In genomic region chr18:48944634-48945033, GRCh38 we compare ENCODE assay signal across 12 cellular contexts. TPM values are rescaled to one million over a fixed set of nuclear protein-coding genes. Genes with fewer than 3 reads are reported as not detected.
DNase-seq lines count a peak whose midpoint lies in the region; ATAC-seq, FAIRE-seq and TF ChIP-seq lines count a peak whose summit lies in the region.
"Had no signal": no experiment of that assay in that cellular context is flagged by ENCODE, and none has a peak within 500 bp of the region (broad histone marks: within the 10 kb centered on the region; RNA-seq: fewer than 3 reads in every experiment).

No MANE protein-coding gene starts in this region.

- no peak for ATAC-seq in activated CD8-positive, alpha-beta T cell treated with anti-CD3 and anti-CD28 coated beads, Interleukin-2, amount 10 ng/mL, durations not matched to agents 7 days and 5 days
- ATAC-seq in activated CD8-positive, alpha-beta T cell treated with anti-CD3 and anti-CD28 coated beads for 36 hours, result no peak
- no peak for ATAC-seq in activated T-helper 17 cell treated with anti-CD3 and anti-CD28 coated beads, Interleukin-2, amount 50 U/mL, for 72 hours (replicated peaks)
- ATAC-seq in HepG2 (no peak), GM21526 (IDR thresholded peaks at IDR 0.05; ENCODE audit: low FRiP score, unreplicated experiment) (no peak)

- H3K9me3 ChIP-seq in HepG2 (ENCODE audit: low read length) (no peaks in the 10 kb centered on the region), subcutaneous abdominal adipose tissue (ENCODE audit: control insufficient read depth in 5 of 5, low read length in 5 of 5) (no peaks in the 10 kb centered on the region)
- H3K9me3 ChIP-seq: spleen had no signal

- TF ChIP-seq EP300 in HepG2 (IDR thresholded peaks at IDR 0.05; ENCODE audit: low read depth in 2 of 2, low read length in 2 of 2) (no peak), HepG2 (CRISPR knock-in tag; IDR thresholded peaks at IDR 0.05; ENCODE audit: borderline replicate concordance) (no peak)

- H3K27ac ChIP-seq in HepG2 (ENCODE audit: extremely low read length, insufficient read depth, low read length), result peak overlapping the region; percentile 74
- peak overlapping the region; percentile 70 for H3K27ac ChIP-seq in subcutaneous abdominal adipose tissue (ENCODE audit: low read depth, low read length)
- H3K27ac ChIP-seq in caudate nucleus (ENCODE audit: low read depth, low read length), result no peak overlapping the region

- TF ChIP-seq RAD21 in HepG2 (CRISPR knock-in tag; IDR thresholded peaks at IDR 0.05), result no peak

- FAIRE-seq in HepG2 (lab: Jason Lieb, UNC), result no peak
- FAIRE-seq: colon, HTR-8/SVneo had no signal

- H3K9ac ChIP-seq in HepG2 (ENCODE audit: insufficient read depth, low read depth, low read length) (peak overlapping the region; percentile 49; the same call in 1 of the 2 replicates), subcutaneous abdominal adipose tissue (ENCODE audit: low read length in 5 of 5) (peak overlapping the region in 1 of 5 donors; percentile 21)

- no peak for DNase-seq in activated CD8-positive, alpha-beta T cell treated with anti-CD3 and anti-CD28 coated beads, Interleukin-2, amount 10 ng/mL, durations not matched to agents 7 days and 5 days
- DNase-seq in activated CD8-positive, alpha-beta T cell treated with anti-CD3 and anti-CD28 coated beads for 36 hours, result no peak
- DNase-seq in HepG2 (ENCODE audit: low spot score) (no peak), caudate nucleus (lab: John Stamatoyannopoulos, UW) (no peak), NCI-H1694 (lab: John Stamatoyannopoulos, UW) (no peak)
- DNase-seq: NCI-H526, spleen had no signal

- peaks cover 66% of the 10 kb centered on the region for H4K20me1 ChIP-seq in HepG2 (ENCODE audit: insufficient read depth, low read length)

- CTCF ChIA-PET in activated CD8-positive, alpha-beta T cell treated with anti-CD3 and anti-CD28 coated beads, Interleukin-2, amount 10 ng/mL, durations not matched to agents 7 days and 5 days (lab: Charles Lee), result interaction anchor here (1.2 kb wide), 1 partner anchor 17 kb away, joined by 4 read pairs; no protein-coding TSS in a partner anchor
- CTCF ChIA-PET in activated CD8-positive, alpha-beta T cell treated with anti-CD3 and anti-CD28 coated beads for 36 hours (lab: Charles Lee), result interaction anchor here (1.0 kb wide), 1 partner anchor 167 kb away, joined by 3 read pairs; no protein-coding TSS in a partner anchor
- CTCF ChIA-PET in HepG2 (lab: Yijun Ruan, JAX; ENCODE audit: low intra/inter-chr PET ratio, low total read pairs), result no interaction called here

- no peaks in the 10 kb centered on the region for H3K9me3 Mint-ChIP-seq in activated CD8-positive, alpha-beta T cell treated with anti-CD3 and anti-CD28 coated beads, Interleukin-2, amount 10 ng/mL, durations not matched to agents 7 days and 5 days (ENCODE audit: insufficient read depth)
- no peaks in the 10 kb centered on the region for H3K9me3 Mint-ChIP-seq in activated CD8-positive, alpha-beta T cell treated with anti-CD3 and anti-CD28 coated beads for 36 hours
- no peaks in the 10 kb centered on the region for H3K9me3 Mint-ChIP-seq in activated T-helper 17 cell treated with anti-CD3 and anti-CD28 coated beads, Interleukin-2, amount 50 U/mL, for 72 hours

- POLR2A ChIA-PET in activated CD8-positive, alpha-beta T cell treated with anti-CD3 and anti-CD28 coated beads, Interleukin-2, amount 10 ng/mL, durations not matched to agents 7 days and 5 days (lab: Charles Lee), result interaction anchor here (1.2 kb wide), 2 partner anchors 16 to 35 kb away, joined by 4 to 5 read pairs; no protein-coding TSS in a partner anchor
- POLR2A ChIA-PET in activated CD8-positive, alpha-beta T cell treated with anti-CD3 and anti-CD28 coated beads for 36 hours (lab: Charles Lee), result interaction anchor here (0.6 to 2.0 kb wide), 3 partner anchors 12 to 23 kb away, joined by 4 to 7 read pairs (median 4); no protein-coding TSS in a partner anchor
- POLR2A ChIA-PET in HepG2 (lab: Yijun Ruan, JAX), result interaction anchor here (0.9 to 6.3 kb wide), 3 partner anchors 14 to 46 kb away, joined by 4 to 79 read pairs (median 4); no protein-coding TSS in a partner anchor

- in situ Hi-C loops in HepG2 (cut with HindIII; ENCODE audit: extremely low pct_ligation_motif_present, low pct_unique_long_range_greater_than_20kb), result loop anchor here (5.0 kb wide), 1 partner anchor 47 kb away; no protein-coding TSS in a partner anchor

- H3K4me1 ChIP-seq in HepG2 (ENCODE audit: insufficient read depth, low read length) (peaks cover 80% of the 10 kb centered on the region), subcutaneous abdominal adipose tissue (ENCODE audit: control insufficient read depth in 5 of 5, insufficient read depth in 5 of 5, low read length in 5 of 5) (peaks cover 14 to 97% (median 94%) of the 10 kb centered on the region in 5 donors)

- H3K36me3 ChIP-seq in HepG2 (replicated peaks in 1 of 2; ENCODE audit: control insufficient read depth in 1 of 2, insufficient read depth in 2 of 2, low read length in 2 of 2), result peaks cover 6 to 24% of the 10 kb centered on the region in 2 experiments
- peaks cover 0 to 37% (median 17%) of the 10 kb centered on the region in 5 donors for H3K36me3 ChIP-seq in subcutaneous abdominal adipose tissue (ENCODE audit: control insufficient read depth in 5 of 5, insufficient read depth in 5 of 5, low read length in 5 of 5)

- BruUV-seq in HepG2 (replicated peaks; lab: Mats Ljungman, UMichigan), result no TSS peak

- H3K79me2 ChIP-seq in HepG2 (ENCODE audit: insufficient read depth, low read length), result peaks cover 97% of the 10 kb centered on the region

- no peak for TF ChIP-seq CTCF in activated CD8-positive, alpha-beta T cell treated with anti-CD3 and anti-CD28 coated beads for 36 hours (IDR thresholded peaks at IDR 0.05)
- TF ChIP-seq CTCF in HepG2 (CRISPR knock-in tag; IDR thresholded peaks at IDR 0.05), result no peak

- peaks cover 86% of the 10 kb centered on the region for H3K4me1 Mint-ChIP-seq in activated CD8-positive, alpha-beta T cell treated with anti-CD3 and anti-CD28 coated beads, Interleukin-2, amount 10 ng/mL, durations not matched to agents 7 days and 5 days (ENCODE audit: low read depth)
- peaks cover 83% of the 10 kb centered on the region for H3K4me1 Mint-ChIP-seq in activated CD8-positive, alpha-beta T cell treated with anti-CD3 and anti-CD28 coated beads for 36 hours (ENCODE audit: low read depth)
- H3K4me1 Mint-ChIP-seq in activated T-helper 17 cell treated with anti-CD3 and anti-CD28 coated beads, Interleukin-2, amount 50 U/mL, for 72 hours, result peaks cover 64% of the 10 kb centered on the region

- no peaks in the 10 kb centered on the region; a peak in 1 of 5 replicates for H3K27me3 ChIP-seq in HepG2 (ENCODE audit: control insufficient read depth in 1 of 2, insufficient read depth in 2 of 2, low read length in 2 of 2)
- no peaks in the 10 kb centered on the region for H3K27me3 ChIP-seq in subcutaneous abdominal adipose tissue (ENCODE audit: control insufficient read depth in 5 of 5, insufficient read depth in 4 of 5, low read length in 5 of 5)

- H3K36me3 Mint-ChIP-seq in activated CD8-positive, alpha-beta T cell treated with anti-CD3 and anti-CD28 coated beads, Interleukin-2, amount 10 ng/mL, durations not matched to agents 7 days and 5 days (ENCODE audit: low read depth), result peaks cover 93% of the 10 kb centered on the region
- peaks cover 80% of the 10 kb centered on the region for H3K36me3 Mint-ChIP-seq in activated CD8-positive, alpha-beta T cell treated with anti-CD3 and anti-CD28 coated beads for 36 hours (ENCODE audit: low read depth)
- peaks cover 100% of the 10 kb centered on the region for H3K36me3 Mint-ChIP-seq in activated T-helper 17 cell treated with anti-CD3 and anti-CD28 coated beads, Interleukin-2, amount 50 U/mL, for 72 hours (ENCODE audit: low read depth)

- H3K27ac Mint-ChIP-seq in activated CD8-positive, alpha-beta T cell treated with anti-CD3 and anti-CD28 coated beads, Interleukin-2, amount 10 ng/mL, durations not matched to agents 7 days and 5 days, result peak overlapping the region; percentile 73
- H3K27ac Mint-ChIP-seq in activated CD8-positive, alpha-beta T cell treated with anti-CD3 and anti-CD28 coated beads for 36 hours, result no peak overlapping the region
- H3K27ac Mint-ChIP-seq in activated T-helper 17 cell treated with anti-CD3 and anti-CD28 coated beads, Interleukin-2, amount 50 U/mL, for 72 hours, result peak overlapping the region; percentile 47

- H3K4me3 ChIP-seq in HepG2 (replicated peaks in 1 of 3; ENCODE audit: insufficient read depth in 1 of 3, low read depth in 2 of 3, low read length in 3 of 3), result peak overlapping the region; percentile 34 to 91 (median 46); a peak in 5 of 6 replicates
- peak overlapping the region in 1 of 5 donors; percentile 32 for H3K4me3 ChIP-seq in subcutaneous abdominal adipose tissue (ENCODE audit: low read depth in 1 of 5, low read length in 5 of 5)

- TF ChIP-seq POLR2A in HepG2 (IDR thresholded peaks at IDR 0.05; ENCODE audit: insufficient read depth in 1 of 2, low read depth in 2 of 2, low read length in 2 of 2), result no peak

- H3K4me3 Mint-ChIP-seq in activated CD8-positive, alpha-beta T cell treated with anti-CD3 and anti-CD28 coated beads, Interleukin-2, amount 10 ng/mL, durations not matched to agents 7 days and 5 days, result peak overlapping the region; percentile 65
- H3K4me3 Mint-ChIP-seq in activated CD8-positive, alpha-beta T cell treated with anti-CD3 and anti-CD28 coated beads for 36 hours, result no peak overlapping the region
- H3K4me3 Mint-ChIP-seq in activated T-helper 17 cell treated with anti-CD3 and anti-CD28 coated beads, Interleukin-2, amount 50 U/mL, for 72 hours, result peak overlapping the region; percentile 99

- intact Hi-C loops in activated CD8-positive, alpha-beta T cell treated with anti-CD3 and anti-CD28 coated beads for 36 hours (cut with micrococcal nuclease), result loop anchor here (5.0 to 10.0 kb wide), 3 partner anchors 110 to 230 kb away; no protein-coding TSS in a partner anchor
- intact Hi-C loops in HepG2 (cut with micrococcal nuclease; ENCODE audit: unreplicated experiment), result loop anchor here (5.0 to 10.0 kb wide), 3 partner anchors 38 to 290 kb away; no protein-coding TSS in a partner anchor

- peak overlapping the region; percentile 99 for H3K4me2 ChIP-seq in HepG2 (ENCODE audit: low read depth, low read length)

- no peak overlapping the region for H2AFZ ChIP-seq in HepG2 (ENCODE audit: low read length)

- WGBS in HepG2 (ENCODE audit: low lambda C conversion rate), result 77% methylated on average over 3 of the region's 7 CpGs

- no peaks in the 10 kb centered on the region for H3K27me3 Mint-ChIP-seq in activated CD8-positive, alpha-beta T cell treated with anti-CD3 and anti-CD28 coated beads, Interleukin-2, amount 10 ng/mL, durations not matched to agents 7 days and 5 days (ENCODE audit: low read depth)
- H3K27me3 Mint-ChIP-seq in activated CD8-positive, alpha-beta T cell treated with anti-CD3 and anti-CD28 coated beads for 36 hours, result no peaks in the 10 kb centered on the region
- H3K27me3 Mint-ChIP-seq in activated T-helper 17 cell treated with anti-CD3 and anti-CD28 coated beads, Interleukin-2, amount 50 U/mL, for 72 hours, result no peaks in the 10 kb centered on the region

RNA-seq across cellular contexts. Expression of gene SMAD7, which starts 6.1 kb away (rescaled TPM):
- total RNA-seq in activated CD8-positive, alpha-beta T cell treated with anti-CD3 and anti-CD28 coated beads, Interleukin-2, amount 10 ng/mL, durations not matched to agents 7 days and 5 days, result 10 to 100 TPM; 23.8 to 24.1 TPM
- total RNA-seq in activated CD8-positive, alpha-beta T cell treated with anti-CD3 and anti-CD28 coated beads for 36 hours, result 10 to 100 TPM; 17.4 to 18.1 TPM
- total RNA-seq in activated T-helper 17 cell treated with anti-CD3 and anti-CD28 coated beads, Interleukin-2, amount 50 U/mL, for 72 hours, result 10 to 100 TPM; 23.4 to 40.7 TPM
- 18.7 and 24.7 TPM in 2 replicates for total RNA-seq in HepG2 (2016; rRNA removed; fragmentation: Illumina TruSeq; extraction: Trizol)
- total RNA-seq in HepG2 (2016; cell fraction: cytosol; rRNA removed; fragmentation: Illumina TruSeq; extraction: Trizol; ENCODE audit: low read depth), result 3.3 TPM in 2 replicates
- 17.7 and 26.0 TPM in 2 replicates for total RNA-seq in HepG2 (2016; cell fraction: insoluble cytoplasmic fraction; rRNA removed; fragmentation: Illumina TruSeq; extraction: Trizol)
- total RNA-seq in HepG2 (2016; cell fraction: membrane; rRNA removed; fragmentation: Illumina TruSeq; extraction: Trizol), result 12.5 and 14.2 TPM in 2 replicates
- 22.7 and 23.8 TPM in 2 replicates for total RNA-seq in HepG2 (2016; cell fraction: nucleus; rRNA removed; fragmentation: Illumina TruSeq; extraction: Trizol)
- polyA plus RNA-seq in HepG2 (2011; rRNA removed), result 15.8 and 17.4 TPM in 2 replicates
- polyA plus RNA-seq in HepG2 (2011; cell fraction: cytosol; rRNA removed), result 15.1 and 16.9 TPM in 2 replicates
- polyA plus RNA-seq in HepG2 (2011; cell fraction: nucleus; rRNA removed), result 16.5 and 25.6 TPM in 2 replicates
- polyA plus RNA-seq in HepG2 (2012), result 5.6 and 8.5 TPM in 2 replicates
- 1.4 and 2.1 TPM in 2 replicates for polyA plus RNA-seq in HepG2 (2016; cell fraction: cytosol; fragmentation: Illumina TruSeq; extraction: Trizol; ENCODE audit: low read depth)
- polyA plus RNA-seq in HepG2 (2016; cell fraction: insoluble cytoplasmic fraction; fragmentation: Illumina TruSeq; extraction: Trizol; ENCODE audit: low read depth), result 15.7 and 17.1 TPM in 2 replicates
- 4.9 TPM in 2 replicates for polyA plus RNA-seq in HepG2 (2016; cell fraction: membrane; fragmentation: Illumina TruSeq; extraction: Trizol; ENCODE audit: low read depth)
- 40.0 and 43.9 TPM in 2 replicates for polyA plus RNA-seq in HepG2 (2016; cell fraction: nucleus; fragmentation: Illumina TruSeq; extraction: Trizol; ENCODE audit: insufficient read depth, low read depth)
- 38.7 and 47.8 TPM in 2 replicates for polyA minus RNA-seq in HepG2 (2011; rRNA and poly(A)+ RNA removed; ENCODE audit: low replicate concordance)
- polyA minus RNA-seq in HepG2 (2011; cell fraction: cytosol; rRNA and poly(A)+ RNA removed), result 11.5 and 17.8 TPM in 2 replicates
- polyA minus RNA-seq in HepG2 (2011; cell fraction: nucleus; rRNA and poly(A)+ RNA removed), result 14.8 and 26.3 TPM in 2 replicates
